ENCODE assay signal across 9 cellular contexts in genomic region chr4:165874072-165874798, GRCh38. TPM values are rescaled to one million over a fixed set of nuclear protein-coding genes. Genes with fewer than 3 reads are reported as not detected.
DNase-seq lines count a peak whose midpoint lies in the region; ATAC-seq and TF ChIP-seq lines count a peak whose summit lies in the region.
"Had no signal": no experiment of that assay in that cellular context is flagged by ENCODE, and none has a peak within 500 bp of the region (broad histone marks: within the 10 kb centered on the region; RNA-seq: fewer than 3 reads in every experiment).

No MANE protein-coding gene starts in this region.

- no peaks in the 10 kb centered on the region for H3K9me3 ChIP-seq in ovary

- no peaks in the 10 kb centered on the region for H3K27me3 ChIP-seq in ovary

- DNase-seq in Calu3: no peak
- peak; percentile 40 for DNase-seq in NCI-H146 treated with DMSO at 0.1 percent for 48 hours (lab: John Stamatoyannopoulos, UW; ENCODE audit: unreplicated experiment)
- no peak for DNase-seq in fibroblast of mammary gland (ENCODE audit: low read depth)
- no peak for DNase-seq in ovary
- DNase-seq in midbrain (lab: John Stamatoyannopoulos, UW): no peak
- no peak for DNase-seq in activated naive CD4-positive, alpha-beta T cell treated with anti-CD3 and anti-CD28 coated beads for 36 hours
- no peak for DNase-seq in mucosa of gallbladder (ENCODE audit: low spot score)

- H3K4me3 Mint-ChIP-seq in Calu3 (ENCODE audit: low read depth, unreplicated experiment): peak overlapping the region; percentile 69
- H3K4me3 Mint-ChIP-seq in activated naive CD4-positive, alpha-beta T cell treated with anti-CD3 and anti-CD28 coated beads for 36 hours: no peak overlapping the region

- no peaks in the 10 kb centered on the region for H3K4me1 Mint-ChIP-seq in Calu3 (ENCODE audit: low read depth, unreplicated experiment)
- peaks cover 21% of the 10 kb centered on the region for H3K4me1 Mint-ChIP-seq in activated naive CD4-positive, alpha-beta T cell treated with anti-CD3 and anti-CD28 coated beads for 36 hours (ENCODE audit: low read depth)

- no peak overlapping the region for H3K27ac ChIP-seq in ovary

- TF ChIP-seq CTCF in Calu3 (IDR thresholded peaks at IDR 0.05; ENCODE audit: unreplicated experiment) (no peak), fibroblast of mammary gland (conservative IDR thresholded peaks at IDR 0.05; ENCODE audit: control insufficient read depth, insufficient read depth, low read depth, low read length) (no peak), ovary (IDR thresholded peaks at IDR 0.05) (no peak)

- no peak for TF ChIP-seq POLR2A in ovary (IDR thresholded peaks at IDR 0.05)

- H3K4me1 ChIP-seq in ovary (ENCODE audit: insufficient read depth): peaks cover 4% of the 10 kb centered on the region

- no peaks in the 10 kb centered on the region for H3K27me3 Mint-ChIP-seq in Calu3 (ENCODE audit: unreplicated experiment)
- H3K27me3 Mint-ChIP-seq in activated naive CD4-positive, alpha-beta T cell treated with anti-CD3 and anti-CD28 coated beads for 36 hours (ENCODE audit: low read depth): peaks cover 50% of the 10 kb centered on the region

- TF ChIP-seq EP300 in ovary (IDR thresholded peaks at IDR 0.05): no peak

- H3K9me3 Mint-ChIP-seq in Calu3 (ENCODE audit: low read depth, unreplicated experiment): no peaks in the 10 kb centered on the region
- H3K9me3 Mint-ChIP-seq in activated naive CD4-positive, alpha-beta T cell treated with anti-CD3 and anti-CD28 coated beads for 36 hours: no peaks in the 10 kb centered on the region

- ATAC-seq in GM21619 (IDR thresholded peaks at IDR 0.05; ENCODE audit: unreplicated experiment): no peak
- ATAC-seq: K562 had no signal

- WGBS in ovary, 3 donors: 0 to 1% (median 1%) methylated on average over 28 of the region's 28 CpGs

- peaks cover 12% of the 10 kb centered on the region for H3K36me3 Mint-ChIP-seq in Calu3 (ENCODE audit: insufficient read depth, unreplicated experiment)
- no peaks in the 10 kb centered on the region for H3K36me3 Mint-ChIP-seq in activated naive CD4-positive, alpha-beta T cell treated with anti-CD3 and anti-CD28 coated beads for 36 hours (ENCODE audit: low read depth)

- H3K36me3 ChIP-seq in ovary: no peaks in the 10 kb centered on the region

- CTCF ChIA-PET in Calu3 (lab: Charles Lee): no interaction called here
- CTCF ChIA-PET in activated naive CD4-positive, alpha-beta T cell treated with anti-CD3 and anti-CD28 coated beads for 36 hours (lab: Charles Lee): no interaction called here

- peak overlapping the region; percentile 48 for H3K4me3 ChIP-seq in fibroblast of mammary gland (ENCODE audit: control insufficient read depth, low read depth, low read length)
- H3K4me3 ChIP-seq in ovary: peak overlapping the region; percentile 39
- H3K4me3 ChIP-seq: K562 had no signal

- BruUV-seq in Calu3 (replicated peaks; lab: Mats Ljungman, UMichigan): no TSS peak

- intact Hi-C loops in Calu3 (cut with micrococcal nuclease; ENCODE audit: unreplicated experiment): no loop called here
- intact Hi-C loops in ovary (cut with DNase I): no loop called here
- intact Hi-C loops in activated naive CD4-positive, alpha-beta T cell treated with anti-CD3 and anti-CD28 coated beads for 36 hours (cut with micrococcal nuclease): no loop called here

- H3K27ac Mint-ChIP-seq in Calu3 (ENCODE audit: unreplicated experiment): no peak overlapping the region
- no peak overlapping the region for H3K27ac Mint-ChIP-seq in activated naive CD4-positive, alpha-beta T cell treated with anti-CD3 and anti-CD28 coated beads for 36 hours

RNA-seq across cellular contexts. Expression of gene TLL1, which starts 1.2 kb away (rescaled TPM):
- not detected in 2 replicates for total RNA-seq in Calu3 (2022)
- 10 to 100 TPM in 1 of 7 donors, 1 to 10 TPM in 3, under 1 TPM in 3; 0.35 to 12.9 (median 1.3) TPM for total RNA-seq in ovary
- polyA plus RNA-seq in ovary: 1 to 10 TPM in 1 of 2 donors, under 1 TPM in 1; 0.51 to 2.4 TPM
- total RNA-seq in activated naive CD4-positive, alpha-beta T cell treated with anti-CD3 and anti-CD28 coated beads for 36 hours: not detected
- 1.2 TPM for total RNA-seq in mucosa of gallbladder
- total RNA-seq: K562 had no signal
- polyA plus RNA-seq: K562 had no signal
